Comparison of ENCODE assay signal across 1 cellular context in the genomic region with DNA sequence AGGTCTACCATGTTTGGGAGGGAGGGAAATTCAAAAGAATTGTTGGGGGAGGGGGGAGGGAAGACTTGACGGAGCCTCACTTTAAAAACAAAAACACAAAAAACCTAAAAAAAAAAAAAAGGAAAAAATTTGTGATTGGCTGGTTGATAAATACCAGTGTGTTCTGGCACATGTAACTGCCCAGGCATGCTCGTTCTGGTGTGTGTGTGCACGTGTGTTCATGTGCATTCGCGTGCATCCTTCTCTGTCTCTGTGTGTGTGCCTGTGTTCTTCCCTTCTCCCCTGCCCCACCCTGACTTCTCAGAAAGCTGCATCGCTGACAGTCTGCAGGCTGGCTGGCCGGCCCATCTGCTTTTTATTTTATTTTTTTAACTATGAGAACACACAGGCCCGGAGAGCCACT.
TF ChIP-seq lines count a peak whose summit lies in the region.

No MANE protein-coding gene starts in this region.

TF ChIP-seq in GM23338, 12 proteins besides CTCF, POLR2A, EP300 and RAD21 (continued from another document):
- TF ChIP-seq, protein P1, sequence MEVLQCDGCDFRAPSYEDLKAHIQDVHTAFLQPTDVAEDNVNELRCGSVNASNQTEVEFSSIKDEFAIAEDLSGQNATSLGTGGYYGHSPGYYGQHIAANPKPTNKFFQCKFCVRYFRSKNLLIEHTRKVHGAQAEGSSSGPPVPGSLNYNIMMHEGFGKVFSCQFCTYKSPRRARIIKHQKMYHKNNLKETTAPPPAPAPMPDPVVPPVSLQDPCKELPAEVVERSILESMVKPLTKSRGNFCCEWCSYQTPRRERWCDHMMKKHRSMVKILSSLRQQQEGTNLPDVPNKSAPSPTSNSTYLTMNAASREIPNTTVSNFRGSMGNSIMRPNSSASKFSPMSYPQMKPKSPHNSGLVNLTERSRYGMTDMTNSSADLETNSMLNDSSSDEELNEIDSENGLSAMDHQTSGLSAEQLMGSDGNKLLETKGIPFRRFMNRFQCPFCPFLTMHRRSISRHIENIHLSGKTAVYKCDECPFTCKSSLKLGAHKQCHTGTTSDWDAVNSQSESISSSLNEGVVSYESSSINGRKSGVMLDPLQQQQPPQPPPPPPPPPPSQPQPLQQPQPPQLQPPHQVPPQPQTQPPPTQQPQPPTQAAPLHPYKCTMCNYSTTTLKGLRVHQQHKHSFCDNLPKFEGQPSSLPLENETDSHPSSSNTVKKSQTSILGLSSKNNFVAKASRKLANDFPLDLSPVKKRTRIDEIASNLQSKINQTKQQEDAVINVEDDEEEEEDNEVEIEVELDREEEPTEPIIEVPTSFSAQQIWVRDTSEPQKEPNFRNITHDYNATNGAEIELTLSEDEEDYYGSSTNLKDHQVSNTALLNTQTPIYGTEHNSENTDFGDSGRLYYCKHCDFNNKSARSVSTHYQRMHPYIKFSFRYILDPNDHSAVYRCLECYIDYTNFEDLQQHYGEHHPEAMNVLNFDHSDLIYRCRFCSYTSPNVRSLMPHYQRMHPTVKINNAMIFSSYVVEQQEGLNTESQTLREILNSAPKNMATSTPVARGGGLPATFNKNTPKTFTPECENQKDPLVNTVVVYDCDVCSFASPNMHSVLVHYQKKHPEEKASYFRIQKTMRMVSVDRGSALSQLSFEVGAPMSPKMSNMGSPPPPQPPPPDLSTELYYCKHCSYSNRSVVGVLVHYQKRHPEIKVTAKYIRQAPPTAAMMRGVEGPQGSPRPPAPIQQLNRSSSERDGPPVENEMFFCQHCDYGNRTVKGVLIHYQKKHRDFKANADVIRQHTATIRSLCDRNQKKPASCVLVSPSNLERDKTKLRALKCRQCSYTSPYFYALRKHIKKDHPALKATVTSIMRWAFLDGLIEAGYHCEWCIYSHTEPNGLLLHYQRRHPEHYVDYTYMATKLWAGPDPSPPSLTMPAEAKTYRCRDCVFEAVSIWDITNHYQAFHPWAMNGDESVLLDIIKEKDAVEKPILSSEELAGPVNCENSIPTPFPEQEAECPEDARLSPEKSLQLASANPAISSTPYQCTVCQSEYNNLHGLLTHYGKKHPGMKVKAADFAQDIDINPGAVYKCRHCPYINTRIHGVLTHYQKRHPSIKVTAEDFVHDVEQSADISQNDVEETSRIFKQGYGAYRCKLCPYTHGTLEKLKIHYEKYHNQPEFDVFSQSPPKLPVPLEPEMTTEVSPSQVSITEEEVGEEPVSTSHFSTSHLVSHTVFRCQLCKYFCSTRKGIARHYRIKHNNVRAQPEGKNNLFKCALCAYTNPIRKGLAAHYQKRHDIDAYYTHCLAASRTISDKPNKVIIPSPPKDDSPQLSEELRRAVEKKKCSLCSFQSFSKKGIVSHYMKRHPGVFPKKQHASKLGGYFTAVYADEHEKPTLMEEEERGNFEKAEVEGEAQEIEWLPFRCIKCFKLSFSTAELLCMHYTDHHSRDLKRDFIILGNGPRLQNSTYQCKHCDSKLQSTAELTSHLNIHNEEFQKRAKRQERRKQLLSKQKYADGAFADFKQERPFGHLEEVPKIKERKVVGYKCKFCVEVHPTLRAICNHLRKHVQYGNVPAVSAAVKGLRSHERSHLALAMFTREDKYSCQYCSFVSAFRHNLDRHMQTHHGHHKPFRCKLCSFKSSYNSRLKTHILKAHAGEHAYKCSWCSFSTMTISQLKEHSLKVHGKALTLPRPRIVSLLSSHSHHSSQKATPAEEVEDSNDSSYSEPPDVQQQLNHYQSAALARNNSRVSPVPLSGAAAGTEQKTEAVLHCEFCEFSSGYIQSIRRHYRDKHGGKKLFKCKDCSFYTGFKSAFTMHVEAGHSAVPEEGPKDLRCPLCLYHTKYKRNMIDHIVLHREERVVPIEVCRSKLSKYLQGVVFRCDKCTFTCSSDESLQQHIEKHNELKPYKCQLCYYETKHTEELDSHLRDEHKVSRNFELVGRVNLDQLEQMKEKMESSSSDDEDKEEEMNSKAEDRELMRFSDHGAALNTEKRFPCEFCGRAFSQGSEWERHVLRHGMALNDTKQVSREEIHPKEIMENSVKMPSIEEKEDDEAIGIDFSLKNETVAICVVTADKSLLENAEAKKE (CRISPR knock-in tag; IDR thresholded peaks at IDR 0.05), result no peak
- TF ChIP-seq, protein P2, sequence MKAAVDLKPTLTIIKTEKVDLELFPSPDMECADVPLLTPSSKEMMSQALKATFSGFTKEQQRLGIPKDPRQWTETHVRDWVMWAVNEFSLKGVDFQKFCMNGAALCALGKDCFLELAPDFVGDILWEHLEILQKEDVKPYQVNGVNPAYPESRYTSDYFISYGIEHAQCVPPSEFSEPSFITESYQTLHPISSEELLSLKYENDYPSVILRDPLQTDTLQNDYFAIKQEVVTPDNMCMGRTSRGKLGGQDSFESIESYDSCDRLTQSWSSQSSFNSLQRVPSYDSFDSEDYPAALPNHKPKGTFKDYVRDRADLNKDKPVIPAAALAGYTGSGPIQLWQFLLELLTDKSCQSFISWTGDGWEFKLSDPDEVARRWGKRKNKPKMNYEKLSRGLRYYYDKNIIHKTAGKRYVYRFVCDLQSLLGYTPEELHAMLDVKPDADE (IDR thresholded peaks at IDR 0.05), result no peak
- no peak for TF ChIP-seq POLR2AphosphoS5 (IDR thresholded peaks at IDR 0.05; ENCODE audit: low read depth)
- TF ChIP-seq ZNF331 (CRISPR knock-in tag; IDR thresholded peaks at IDR 0.05; ENCODE audit: low read depth), result no peak
- no peak for TF ChIP-seq NANOG (IDR thresholded peaks at IDR 0.05; ENCODE audit: borderline replicate concordance)
- TF ChIP-seq JUNB (IDR thresholded peaks at IDR 0.05; ENCODE audit: unreplicated experiment), result no peak
- no peak for TF ChIP-seq ZNF114 (CRISPR knock-in tag; IDR thresholded peaks at IDR 0.05)
- TF ChIP-seq STAT1 (IDR thresholded peaks at IDR 0.05; ENCODE audit: unreplicated experiment), result no peak
- no peak for TF ChIP-seq EZH2phosphoT487 (IDR thresholded peaks at IDR 0.05; ENCODE audit: unreplicated experiment)
- TF ChIP-seq, protein P3, sequence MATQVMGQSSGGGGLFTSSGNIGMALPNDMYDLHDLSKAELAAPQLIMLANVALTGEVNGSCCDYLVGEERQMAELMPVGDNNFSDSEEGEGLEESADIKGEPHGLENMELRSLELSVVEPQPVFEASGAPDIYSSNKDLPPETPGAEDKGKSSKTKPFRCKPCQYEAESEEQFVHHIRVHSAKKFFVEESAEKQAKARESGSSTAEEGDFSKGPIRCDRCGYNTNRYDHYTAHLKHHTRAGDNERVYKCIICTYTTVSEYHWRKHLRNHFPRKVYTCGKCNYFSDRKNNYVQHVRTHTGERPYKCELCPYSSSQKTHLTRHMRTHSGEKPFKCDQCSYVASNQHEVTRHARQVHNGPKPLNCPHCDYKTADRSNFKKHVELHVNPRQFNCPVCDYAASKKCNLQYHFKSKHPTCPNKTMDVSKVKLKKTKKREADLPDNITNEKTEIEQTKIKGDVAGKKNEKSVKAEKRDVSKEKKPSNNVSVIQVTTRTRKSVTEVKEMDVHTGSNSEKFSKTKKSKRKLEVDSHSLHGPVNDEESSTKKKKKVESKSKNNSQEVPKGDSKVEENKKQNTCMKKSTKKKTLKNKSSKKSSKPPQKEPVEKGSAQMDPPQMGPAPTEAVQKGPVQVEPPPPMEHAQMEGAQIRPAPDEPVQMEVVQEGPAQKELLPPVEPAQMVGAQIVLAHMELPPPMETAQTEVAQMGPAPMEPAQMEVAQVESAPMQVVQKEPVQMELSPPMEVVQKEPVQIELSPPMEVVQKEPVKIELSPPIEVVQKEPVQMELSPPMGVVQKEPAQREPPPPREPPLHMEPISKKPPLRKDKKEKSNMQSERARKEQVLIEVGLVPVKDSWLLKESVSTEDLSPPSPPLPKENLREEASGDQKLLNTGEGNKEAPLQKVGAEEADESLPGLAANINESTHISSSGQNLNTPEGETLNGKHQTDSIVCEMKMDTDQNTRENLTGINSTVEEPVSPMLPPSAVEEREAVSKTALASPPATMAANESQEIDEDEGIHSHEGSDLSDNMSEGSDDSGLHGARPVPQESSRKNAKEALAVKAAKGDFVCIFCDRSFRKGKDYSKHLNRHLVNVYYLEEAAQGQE (IDR thresholded peaks at IDR 0.05; ENCODE audit: unreplicated experiment), result no peak
- TF ChIP-seq CREB1 (CRISPR knock-in tag; IDR thresholded peaks at IDR 0.05; ENCODE audit: low read depth), result no peak
